ENCODE assay signal across 8 cellular contexts in the genomic region with DNA sequence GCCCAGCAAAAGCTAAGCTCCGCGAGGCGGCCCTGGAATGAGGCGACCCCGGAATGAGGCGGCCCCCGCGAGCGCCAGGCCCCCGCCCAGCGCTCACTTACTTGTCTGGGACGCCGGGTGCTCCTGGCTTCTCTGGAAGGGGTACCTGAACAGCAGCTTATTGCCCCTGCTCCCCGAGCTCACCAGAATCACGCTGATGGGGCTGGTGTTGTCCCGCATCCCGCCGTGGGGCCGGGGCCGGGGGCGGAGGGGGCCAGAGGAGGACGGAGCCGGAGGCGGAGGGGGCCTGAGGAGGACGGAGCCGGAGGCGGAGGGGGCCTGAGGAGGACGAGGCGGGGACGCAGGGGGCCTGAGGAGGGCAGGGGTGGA. TPM values are rescaled to one million over a fixed set of nuclear protein-coding genes. Genes with fewer than 3 reads are reported as not detected.
DNase-seq lines count a peak whose midpoint lies in the region; ATAC-seq and TF ChIP-seq lines count a peak whose summit lies in the region.

No MANE protein-coding gene starts in this region.

- TF ChIP-seq CTCF in A673 (conservative IDR thresholded peaks at IDR 0.05; ENCODE audit: low read depth, low read length) (no peak), nephron progenitor cell (IDR thresholded peaks at IDR 0.05) (no peak), vagina (IDR thresholded peaks at IDR 0.05) (no peak)

- DNase-seq in A673 (ENCODE audit: low spot score) (peak; percentile 28), nephron progenitor cell (peak; percentile 66), vagina (ENCODE audit: extremely low spot score in 2 of 2) (no peak)
- DNase-seq in activated CD8-positive, alpha-beta memory T cell treated with anti-CD3 and anti-CD28 coated beads for 48 hours (ENCODE audit: low read depth in 2 of 3, low spot score in 2 of 3) = peak in 2 of 3 experiments; percentile 8 to 25

- 1% methylated on average over 28 to 30 of the region's 30 CpGs for WGBS in esophagus, 2 donors

- H3K9ac ChIP-seq in HUES6 (ENCODE audit: low read length) = peak overlapping the region; percentile 69

- peaks cover 1% of the 10 kb centered on the region for H3K4me1 Mint-ChIP-seq in nephron progenitor cell

- POLR2A ChIA-PET in A673 (lab: Charles Lee; ENCODE audit: low non-redundant PET) = interaction anchor here (0.7 kb wide), 1 partner anchor 102 kb away, joined by 4 read pairs; no protein-coding TSS in a partner anchor

- H3K9me3 ChIP-seq in A673 (ENCODE audit: low read depth, low read length, poor library complexity, severe bottlenecking) (no peaks in the 10 kb centered on the region), HUES6 (ENCODE audit: control insufficient read depth, insufficient read depth, low read depth, low read length) (no peaks in the 10 kb centered on the region), esophagus (ENCODE audit: control insufficient read depth in 2 of 2, insufficient read depth in 1 of 2, low read depth in 1 of 2, low read length in 1 of 2) (no peaks in the 10 kb centered on the region), vagina (no peaks in the 10 kb centered on the region)

- H3K27me3 Mint-ChIP-seq in nephron progenitor cell (ENCODE audit: low read depth, poor library complexity) = peaks cover 30% of the 10 kb centered on the region

- ATAC-seq in GM21825 (IDR thresholded peaks at IDR 0.05; ENCODE audit: unreplicated experiment) (no peak), HG02642 (IDR thresholded peaks at IDR 0.05; ENCODE audit: poor library complexity, unreplicated experiment) (no peak)

- H3K4me3 ChIP-seq in A673 (ENCODE audit: low read depth, low read length, poor library complexity, severe bottlenecking) (peak overlapping the region; percentile 90), HUES6 (ENCODE audit: low read depth, low read length) (peak overlapping the region; percentile 71), esophagus (ENCODE audit: low read depth in 1 of 2, low read length in 2 of 2) (peak overlapping the region; percentile 77 to 99), vagina (peak overlapping the region; percentile 54 to 78)

- H3K27me3 ChIP-seq in A673 (replicated peaks; ENCODE audit: insufficient read depth, low read depth, low read length, poor library complexity) (no peaks in the 10 kb centered on the region), HUES6 (ENCODE audit: control insufficient read depth, insufficient read depth, low read length) (no peaks in the 10 kb centered on the region), esophagus (ENCODE audit: control insufficient read depth in 1 of 2, insufficient read depth in 2 of 2, low read length in 2 of 2) (no peaks in the 10 kb centered on the region), vagina (no peaks in the 10 kb centered on the region)

- H3K27ac ChIP-seq in A673 (ENCODE audit: low read depth, low read length, poor library complexity, severe bottlenecking) = peak overlapping the region; percentile 89
- peak overlapping the region; percentile 82; the same call in 1 of the 2 replicates for H3K27ac ChIP-seq in HUES6 (ENCODE audit: low read depth, low read length)
- peak overlapping the region in 1 of 2 donors; percentile 26 for H3K27ac ChIP-seq in esophagus (ENCODE audit: low read depth in 2 of 2, low read length in 1 of 2)
- H3K27ac ChIP-seq in vagina = peak overlapping the region; percentile 66

- H3K36me3 ChIP-seq in A673 (ENCODE audit: insufficient read depth, low read length, poor library complexity, severe bottlenecking) = no peaks in the 10 kb centered on the region
- no peaks in the 10 kb centered on the region for H3K36me3 ChIP-seq in HUES6 (ENCODE audit: control insufficient read depth, insufficient read depth, low read length)
- H3K36me3 ChIP-seq in esophagus (ENCODE audit: control insufficient read depth in 2 of 2, insufficient read depth in 2 of 2, low read length in 1 of 2) = no peaks in the 10 kb centered on the region
- H3K36me3 ChIP-seq in vagina = no peaks in the 10 kb centered on the region

- intact Hi-C loops in A673 (cut with micrococcal nuclease; ENCODE audit: unreplicated experiment) = no loop called here
- intact Hi-C loops in vagina (cut with DNase I) = no loop called here

- H3K4me3 Mint-ChIP-seq in nephron progenitor cell = peak overlapping the region; percentile 86

- CTCF ChIA-PET in A673 (lab: Charles Lee) = no interaction called here

- TF ChIP-seq POLR2A in vagina (IDR thresholded peaks at IDR 0.05) = no peak

- H3K9me3 Mint-ChIP-seq in nephron progenitor cell = peaks cover 15% of the 10 kb centered on the region

- peaks cover 20% of the 10 kb centered on the region for H3K36me3 Mint-ChIP-seq in nephron progenitor cell (ENCODE audit: low read depth)

- no TSS peak for BruUV-seq in A673 (replicated peaks; lab: Mats Ljungman, UMichigan)

- H3K27ac Mint-ChIP-seq in nephron progenitor cell = no peak overlapping the region

- H3K4me1 ChIP-seq in A673 (ENCODE audit: insufficient read depth, low read length, poor library complexity, severe bottlenecking) (no peaks in the 10 kb centered on the region), HUES6 (ENCODE audit: control insufficient read depth, insufficient read depth, low read length) (no peaks in the 10 kb centered on the region), esophagus (ENCODE audit: control insufficient read depth in 2 of 2, insufficient read depth in 2 of 2, low read length in 1 of 2) (peaks cover 0 to 2% of the 10 kb centered on the region in 2 donors), vagina (peaks cover 24% of the 10 kb centered on the region)

RNA-seq across cellular contexts. Expression of gene NPRL3, which starts 0.4 kb away (rescaled TPM):
- total RNA-seq in A673 (2021) = 61.6 and 62.6 TPM in 2 replicates
- 10 to 100 TPM in 1 of 2 donors, 1 to 10 TPM in 1; 9.6 to 14.0 TPM for polyA plus RNA-seq in esophagus
- total RNA-seq in vagina = 29.2 TPM

RNA-seq across cellular contexts. Expression of gene HBZ, which starts 14.4 kb away (rescaled TPM):
- not detected in 2 replicates for total RNA-seq in A673 (2021)
- not detected for polyA plus RNA-seq in esophagus
- not detected for total RNA-seq in vagina

RNA-seq across cellular contexts. Expression of gene HBM, which starts 27.7 kb away (rescaled TPM):
- total RNA-seq in A673 (2021) = not detected in 2 replicates
- polyA plus RNA-seq in esophagus = not detected
- not detected for total RNA-seq in vagina

RNA-seq across cellular contexts. Expression of gene HBA2, which starts 34.6 kb away (rescaled TPM):
- total RNA-seq in A673 (2021) (1.9 and 6.1 TPM in 2 replicates), vagina (697 TPM)
- 1 to 10 TPM in 1 of 2 donors, under 1 TPM in 1; 0.49 to 1.4 TPM for polyA plus RNA-seq in esophagus

RNA-seq across cellular contexts. Expression of gene HBA1, which starts 38.4 kb away (rescaled TPM):
- total RNA-seq in A673 (2021) (5.9 and 9.5 TPM in 2 replicates), vagina (523 TPM)
- polyA plus RNA-seq in esophagus = under 1 TPM; 0.47 to 0.55 TPM

Comparison
In these comparisons a context has a peak if more than half of its experiments do, and no peak if none do; other contexts are left out.
1. DNase-seq: peak in A673 (single experiment), activated CD8-positive, alpha-beta memory T cell treated with anti-CD3 and anti-CD28 coated beads for 48 hours (2 of 3) and nephron progenitor cell (single experiment); none in vagina (0 of 2).
2. Peak in every context shown above with its lines, with median percentiles within 50 percentile points of each other: H3K4me3 ChIP-seq.